28 cellular contexts compared by ENCODE assay signal in genomic region chr13:21256351-21256761, GRCh38.
DNase-seq lines count a peak whose midpoint lies in the region; ATAC-seq and TF ChIP-seq lines count a peak whose summit lies in the region.
"Had no signal": no experiment of that assay in that cellular context is flagged by ENCODE, and none has a peak within 500 bp of the region (broad histone marks: within the 10 kb centered on the region; RNA-seq: fewer than 3 reads in every experiment).

No MANE protein-coding gene starts in this region.

- H3K4me2 ChIP-seq in Loucy (ENCODE audit: low read depth, low read length, poor library complexity, severe bottlenecking), result no peak overlapping the region

- no peaks in the 10 kb centered on the region for H3K36me3 Mint-ChIP-seq in nephron (ENCODE audit: low read depth)
- H3K36me3 Mint-ChIP-seq: brain; CD14-positive monocyte; natural killer cell treated with Interleukin-12 subunit alpha and Interleukin-12 subunit beta and Interleukin-15 and Interleukin-18, amount 100 ng/mL, for 72 hours had no signal

- peaks cover 2% of the 10 kb centered on the region for H3K9me3 Mint-ChIP-seq in nephron
- H3K9me3 Mint-ChIP-seq: activated naive CD4-positive, alpha-beta T cell treated with anti-CD3 and anti-CD28 coated beads for 36 hours; natural killer cell treated with Interleukin-12 subunit alpha and Interleukin-12 subunit beta and Interleukin-15 and Interleukin-18, amount 100 ng/mL, for 72 hours had no signal

- no peak overlapping the region for H3K9ac ChIP-seq in Loucy (ENCODE audit: low read depth, low read length, poor library complexity, severe bottlenecking)

- TF ChIP-seq CTCF in 22Rv1 (IDR thresholded peaks at IDR 0.05) (no peak), Loucy (conservative IDR thresholded peaks at IDR 0.05; ENCODE audit: low read length) (no peak), nephron (IDR thresholded peaks at IDR 0.05; ENCODE audit: unreplicated experiment in 3 of 3) (no peak)

- H3K27ac Mint-ChIP-seq in nephron, result peak overlapping the region in 2 of 3 experiments; percentile 47 to 67
- H3K27ac Mint-ChIP-seq: activated naive CD4-positive, alpha-beta T cell treated with anti-CD3 and anti-CD28 coated beads for 36 hours; brain; CD14-positive monocyte had no signal

- no peak overlapping the region for H3K4me3 ChIP-seq in Loucy (ENCODE audit: low read length, poor library complexity, severe bottlenecking)
- H3K4me3 ChIP-seq: adrenal gland, mucosa of descending colon, ovary, skin epidermis, suprapubic skin had no signal

- no peaks in the 10 kb centered on the region for H3K27me3 Mint-ChIP-seq in nephron (ENCODE audit: low read depth)

- no peaks in the 10 kb centered on the region for H3F3A ChIP-seq in Loucy (ENCODE audit: low read depth)

- ATAC-seq in HG02642 (IDR thresholded peaks at IDR 0.05; ENCODE audit: poor library complexity, unreplicated experiment), result no peak
- ATAC-seq in GM19395 (IDR thresholded peaks at IDR 0.05; ENCODE audit: unreplicated experiment), result no peak
- ATAC-seq: left cardiac atrium; mucosa of descending colon; natural killer cell treated with Interleukin-12 subunit alpha and Interleukin-12 subunit beta and Interleukin-15 and Interleukin-18, amount 100 ng/mL, for 72 hours had no signal

- no peaks in the 10 kb centered on the region for H3K9me2 ChIP-seq in Loucy (replicated peaks; ENCODE audit: low read depth, low read length)

- peak overlapping the region; percentile 40; the same call in 1 of the 2 replicates for H3K27ac ChIP-seq in 22Rv1
- H3K27ac ChIP-seq: adrenal gland, ovary, skin epidermis, suprapubic skin, WERI-Rb-1 had no signal

- no peaks in the 10 kb centered on the region for H3K9me3 ChIP-seq in Loucy (ENCODE audit: insufficient read depth, low read depth, low read length)
- H3K9me3 ChIP-seq: adrenal gland, mucosa of descending colon, ovary, suprapubic skin had no signal

- no peaks in the 10 kb centered on the region for H3K79me2 ChIP-seq in Loucy (ENCODE audit: insufficient read depth, low read length)

- H3K4me3 Mint-ChIP-seq in nephron, result no peak overlapping the region
- H3K4me3 Mint-ChIP-seq: activated naive CD4-positive, alpha-beta T cell treated with anti-CD3 and anti-CD28 coated beads for 36 hours; brain; CD14-positive monocyte; natural killer cell treated with Interleukin-12 subunit alpha and Interleukin-12 subunit beta and Interleukin-15 and Interleukin-18, amount 100 ng/mL, for 72 hours had no signal

- no peaks in the 10 kb centered on the region for H3K4me1 ChIP-seq in Loucy (ENCODE audit: insufficient read depth, low read length, poor library complexity, severe bottlenecking)
- H3K4me1 ChIP-seq: adrenal gland, suprapubic skin had no signal

- H3K36me3 ChIP-seq in Loucy (ENCODE audit: insufficient read depth, low read length), result no peaks in the 10 kb centered on the region
- H3K36me3 ChIP-seq: adrenal gland, ovary, suprapubic skin, WERI-Rb-1 had no signal

- H3K27me3 ChIP-seq in Loucy (ENCODE audit: insufficient read depth, low read length, poor library complexity, severe bottlenecking), result no peaks in the 10 kb centered on the region
- H3K27me3 ChIP-seq: adrenal gland, ovary, suprapubic skin had no signal

- no peaks in the 10 kb centered on the region for H4K20me1 ChIP-seq in Loucy (ENCODE audit: insufficient read depth, low read length, poor library complexity, severe bottlenecking)

- DNase-seq in NCI-H1092 treated with DMSO at 0.1 percent for 48 hours (lab: John Stamatoyannopoulos, UW), result peak; percentile 4
- no peak for DNase-seq in NCI-H1092 (lab: John Stamatoyannopoulos, UW)
- DNase-seq in DMS153 treated with DMSO at 0.1 percent for 48 hours (lab: John Stamatoyannopoulos, UW; ENCODE audit: unreplicated experiment), result no peak
- DNase-seq: 8988T; activated CD4-positive, alpha-beta T cell treated with anti-CD3 and anti-CD28 coated beads, Interleukin-2, amount 50 U/mL, for 48 hours; activated naive CD4-positive, alpha-beta T cell treated with anti-CD3 and anti-CD28 coated beads for 36 hours; adrenal gland; H7; hippocampal formation; left cardiac atrium; mucosa of descending colon; NCI-H1436; NCI-H2107; NCI-H510A; ovary; Right ventricle myocardium superior; stimulated activated CD8-positive, alpha-beta memory T cell treated with anti-CD3 and anti-CD28 coated beads, Interleukin-4, amount 100 ng/mL, for 48 hours; WERI-Rb-1 had no signal

- H2AFZ ChIP-seq in Loucy (ENCODE audit: low read length), result peak overlapping the region; percentile 70; the same call in 1 of the 2 replicates

- no peaks in the 10 kb centered on the region for H3K4me1 Mint-ChIP-seq in nephron
- H3K4me1 Mint-ChIP-seq: brain, CD14-positive monocyte had no signal
